In genomic region chr2:241522477-241522876, GRCh38 we compare ENCODE assay signal across 29 cellular contexts. TPM values are rescaled to one million over a fixed set of nuclear protein-coding genes. Genes with fewer than 3 reads are reported as not detected.
"Had no signal": no experiment of that assay in that cellular context is flagged by ENCODE, and none has a peak within 500 bp of the region (broad histone marks: within the 10 kb centered on the region; RNA-seq: fewer than 3 reads in every experiment).

No MANE protein-coding gene starts in this region.

- ATAC-seq: activated CD4-positive, CD25-positive, alpha-beta regulatory T cell treated with anti-CD3 and anti-CD28 coated beads, Interleukin-2, amount 50 U/mL, for 24 hours; activated T-cell treated with anti-CD3 and anti-CD28 coated beads, Interleukin-2, amount 50 U/mL, for 72 hours; esophagus mucosa; heart left ventricle; T-helper 17 cell had no signal

- H3K27me3 ChIP-seq: brain microvascular endothelial cell, dorsolateral prefrontal cortex had no signal

- FAIRE-seq: astrocyte, bronchial epithelial cell, frontal cortex had no signal

- H3K4me3 ChIP-seq: coronary artery, dorsolateral prefrontal cortex, heart left ventricle had no signal

- DNase-seq: activated B cell treated with CpG ODN at 0.5 μM for 24 hours; activated CD4-positive, alpha-beta memory T cell treated with anti-CD3 and anti-CD28 coated beads, Interleukin-2, amount 10 ng/mL, durations not matched to agents 7 days and 5 days; activated CD4-positive, alpha-beta T cell treated with anti-CD3 and anti-CD28 coated beads for 48 hours; activated CD4-positive, alpha-beta T cell treated with anti-CD3 and anti-CD28 coated beads, Interleukin-2, amount 50 U/mL, for 4 hours; activated CD8-positive, alpha-beta memory T cell treated with anti-CD3 and anti-CD28 coated beads, Interleukin-2, amount 50 U/mL, for 48 hours; activated gamma-delta T cell; activated naive CD4-positive, alpha-beta T cell; activated naive CD4-positive, alpha-beta T cell treated with anti-CD3 and anti-CD28 coated beads, Interleukin-2, amount 10 ng/mL, durations not matched to agents 7 days and 5 days; activated T-cell treated with anti-CD3 and anti-CD28 coated beads for 4 hours; activated T-cell treated with anti-CD3 and anti-CD28 coated beads, Interleukin-2, amount 50 U/mL, for 24 hours; activated T-cell treated with anti-CD3 and anti-CD28 coated beads, Interleukin-2, amount 50 U/mL, for 72 hours; amniotic stem cell; anterior cingulate cortex; brain microvascular endothelial cell; dorsolateral prefrontal cortex; effector memory CD4-positive, alpha-beta T cell; endodermal cell; foreskin fibroblast; glutamatergic neuron; heart left ventricle; T-helper 17 cell; T1000; WERI-Rb-1 had no signal

- H3K4me1 ChIP-seq: heart left ventricle had no signal

- H3K36me3 ChIP-seq: brain microvascular endothelial cell, heart left ventricle, WERI-Rb-1 had no signal

- H3K27ac ChIP-seq: brain microvascular endothelial cell, coronary artery, dorsolateral prefrontal cortex, heart left ventricle, WERI-Rb-1 had no signal

RNA-seq across cellular contexts. Expression of gene BOK, which starts 36.1 kb away (rescaled TPM):
- total RNA-seq: activated B cell treated with CpG ODN at 0.5 μM for 24 hours, T-helper 17 cell had no signal
